In genomic region chr7:28572321-28573058, GRCh38 we compare ENCODE assay signal across 14 cellular contexts.
DNase-seq lines count a peak whose midpoint lies in the region; ATAC-seq lines count a peak whose summit lies in the region.
"Had no signal": no experiment of that assay in that cellular context is flagged by ENCODE, and none has a peak within 500 bp of the region (broad histone marks: within the 10 kb centered on the region; RNA-seq: fewer than 3 reads in every experiment).

No MANE protein-coding gene starts in this region.

- no peak overlapping the region for H3K18ac ChIP-seq in mesenchymal stem cell (ENCODE audit: low read depth in 1 of 2, low read length in 2 of 2)

- no peak overlapping the region for H2BK5ac ChIP-seq in mesenchymal stem cell (ENCODE audit: low read depth, low read length, poor library complexity, severe bottlenecking)

- H3K4me2 ChIP-seq in mesenchymal stem cell (ENCODE audit: low read length, poor library complexity, severe bottlenecking) = no peak overlapping the region

- H3K27ac ChIP-seq in mesenchymal stem cell (ENCODE audit: low read length, poor library complexity, severe bottlenecking) = peak overlapping the region; percentile 80
- H3K27ac ChIP-seq: right atrium auricular region had no signal

- no peaks in the 10 kb centered on the region for H3K27me3 Mint-ChIP-seq in activated naive CD4-positive, alpha-beta T cell treated with anti-CD3 and anti-CD28 coated beads, Interleukin-2, amount 10 ng/mL, durations not matched to agents 7 days and 5 days

- H3K79me1 ChIP-seq in mesenchymal stem cell (replicated peaks; ENCODE audit: low read length, poor library complexity, severe bottlenecking) = peaks cover 2% of the 10 kb centered on the region

- H3K27ac Mint-ChIP-seq in activated naive CD4-positive, alpha-beta T cell treated with anti-CD3 and anti-CD28 coated beads, Interleukin-2, amount 10 ng/mL, durations not matched to agents 7 days and 5 days = no peak overlapping the region

- no peak overlapping the region for H2BK120ac ChIP-seq in mesenchymal stem cell (ENCODE audit: low read depth, low read length)

- CTCF ChIA-PET in activated naive CD4-positive, alpha-beta T cell treated with anti-CD3 and anti-CD28 coated beads, Interleukin-2, amount 10 ng/mL, durations not matched to agents 7 days and 5 days (lab: Charles Lee) = no interaction called here

- WGBS in mesenchymal stem cell = 94% methylated on average over 5 of the region's 5 CpGs

- no peaks in the 10 kb centered on the region for H3K27me3 ChIP-seq in mesenchymal stem cell (ENCODE audit: control insufficient read depth in 1 of 2, insufficient read depth in 1 of 2, low read length in 2 of 2)
- H3K27me3 ChIP-seq: right atrium auricular region had no signal

- no peak overlapping the region for H3K9ac ChIP-seq in mesenchymal stem cell (ENCODE audit: low read length)

- no peaks in the 10 kb centered on the region for H3K4me1 Mint-ChIP-seq in activated naive CD4-positive, alpha-beta T cell treated with anti-CD3 and anti-CD28 coated beads, Interleukin-2, amount 10 ng/mL, durations not matched to agents 7 days and 5 days
- H3K4me1 Mint-ChIP-seq: stimulated activated naive CD8-positive, alpha-beta T cell treated with anti-CD3 and anti-CD28 coated beads, Interleukin-15, amount 100 ng/mL, for 72 hours had no signal

- H3K14ac ChIP-seq in mesenchymal stem cell (ENCODE audit: low read length in 2 of 2) = no peak overlapping the region

- H3K9me3 Mint-ChIP-seq in activated naive CD4-positive, alpha-beta T cell treated with anti-CD3 and anti-CD28 coated beads, Interleukin-2, amount 10 ng/mL, durations not matched to agents 7 days and 5 days = no peaks in the 10 kb centered on the region
- H3K9me3 Mint-ChIP-seq: stimulated activated naive CD8-positive, alpha-beta T cell treated with anti-CD3 and anti-CD28 coated beads, Interleukin-15, amount 100 ng/mL, for 72 hours had no signal

- no peak overlapping the region for H3K23ac ChIP-seq in mesenchymal stem cell (ENCODE audit: low read length in 2 of 2)

- no peak overlapping the region for H2AFZ ChIP-seq in mesenchymal stem cell (ENCODE audit: low read depth, low read length)

- no peak overlapping the region for H4K8ac ChIP-seq in mesenchymal stem cell (ENCODE audit: low read length)

- no peaks in the 10 kb centered on the region for H3K36me3 ChIP-seq in mesenchymal stem cell (ENCODE audit: control insufficient read depth in 1 of 2, insufficient read depth in 2 of 2, low read depth in 1 of 2, low read length in 2 of 2)
- H3K36me3 ChIP-seq: right atrium auricular region had no signal

- H3K4me1 ChIP-seq in mesenchymal stem cell (ENCODE audit: control insufficient read depth, insufficient read depth, low read depth, low read length) = peaks cover 11% of the 10 kb centered on the region

- H3K36me3 Mint-ChIP-seq in activated naive CD4-positive, alpha-beta T cell treated with anti-CD3 and anti-CD28 coated beads, Interleukin-2, amount 10 ng/mL, durations not matched to agents 7 days and 5 days = no peaks in the 10 kb centered on the region

- no peak overlapping the region for H3K4me3 Mint-ChIP-seq in activated naive CD4-positive, alpha-beta T cell treated with anti-CD3 and anti-CD28 coated beads, Interleukin-2, amount 10 ng/mL, durations not matched to agents 7 days and 5 days
- H3K4me3 Mint-ChIP-seq: stimulated activated naive CD8-positive, alpha-beta T cell treated with anti-CD3 and anti-CD28 coated beads, Interleukin-15, amount 100 ng/mL, for 72 hours had no signal

- no peak overlapping the region for H2BK15ac ChIP-seq in mesenchymal stem cell (ENCODE audit: low read depth, poor library complexity, severe bottlenecking)

- peak overlapping the region; percentile 14 for H2AK5ac ChIP-seq in mesenchymal stem cell (ENCODE audit: low read length, severe bottlenecking)

- H3K4me3 ChIP-seq in mesenchymal stem cell (ENCODE audit: insufficient read depth in 1 of 2, low read depth in 1 of 2, low read length in 2 of 2) = no peak overlapping the region
- H3K4me3 ChIP-seq: right atrium auricular region had no signal

- DNase-seq in DMS79 (lab: John Stamatoyannopoulos, UW) = peak; percentile 69
- DNase-seq in NCI-H1105 treated with DMSO at 0.1 percent for 48 hours (lab: John Stamatoyannopoulos, UW) = peak; percentile 89
- DNase-seq in NCI-H774 (lab: John Stamatoyannopoulos, UW) = peak; percentile 40
- DNase-seq in mesenchymal stem cell = no peak
- no peak for DNase-seq in NCI-H1048 (lab: John Stamatoyannopoulos, UW)
- DNase-seq in inferior parietal cortex (ENCODE audit: extremely low spot score) = no peak
- DNase-seq in activated naive CD4-positive, alpha-beta T cell treated with anti-CD3 and anti-CD28 coated beads, Interleukin-2, amount 10 ng/mL, durations not matched to agents 7 days and 5 days = no peak
- DNase-seq: activated CD4-positive, alpha-beta T cell treated with anti-CD3 and anti-CD28 coated beads for 4 hours; activated T-cell treated with anti-CD3 and anti-CD28 coated beads, Interleukin-2, amount 50 U/mL, for 48 hours; NCI-H446 treated with DMSO at 0.1 percent for 48 hours; stimulated activated naive CD8-positive, alpha-beta T cell treated with anti-CD3 and anti-CD28 coated beads, Interleukin-15, amount 100 ng/mL, for 72 hours; SW 1271 had no signal

- ATAC-seq in GM21717 (IDR thresholded peaks at IDR 0.05; ENCODE audit: unreplicated experiment) = no peak
- ATAC-seq: stimulated activated naive CD8-positive, alpha-beta T cell treated with anti-CD3 and anti-CD28 coated beads, Interleukin-15, amount 100 ng/mL, for 72 hours had no signal

- H3K4ac ChIP-seq in mesenchymal stem cell (ENCODE audit: low read depth in 1 of 2, low read length in 2 of 2) = no peak overlapping the region

- no peak overlapping the region for H2BK12ac ChIP-seq in mesenchymal stem cell (ENCODE audit: low read length in 2 of 2)

- no peak overlapping the region for H4K91ac ChIP-seq in mesenchymal stem cell (ENCODE audit: low read length)

- H3K9me3 ChIP-seq in mesenchymal stem cell (ENCODE audit: control insufficient read depth, low read length) = no peaks in the 10 kb centered on the region
- H3K9me3 ChIP-seq: right atrium auricular region had no signal

Comparison
In these comparisons a context has a peak if more than half of its experiments do, and no peak if none do; other contexts are left out.
1. DNase-seq: peak in DMS79 (single experiment), NCI-H1105 treated with DMSO at 0.1 percent for 48 hours (single experiment) and NCI-H774 (single experiment); none in mesenchymal stem cell (single experiment), NCI-H1048 (single experiment), inferior parietal cortex (single experiment) and activated naive CD4-positive, alpha-beta T cell treated with anti-CD3 and anti-CD28 coated beads, Interleukin-2, amount 10 ng/mL, durations not matched to agents 7 days and 5 days (single experiment).